27 cellular contexts compared by ENCODE assay signal in genomic region chr2:100043891-100044255, GRCh38.
"Had no signal": no experiment of that assay in that cellular context is flagged by ENCODE, and none has a peak within 500 bp of the region (broad histone marks: within the 10 kb centered on the region; RNA-seq: fewer than 3 reads in every experiment).

No MANE protein-coding gene starts in this region.

- H3K4me1 ChIP-seq: gastrocnemius medialis, pancreas, psoas muscle, tibial nerve had no signal

- H3K27me3 Mint-ChIP-seq: activated naive CD8-positive, alpha-beta T cell; effector memory CD8-positive, alpha-beta T cell; natural killer cell treated with Interleukin-12 subunit alpha and Interleukin-12 subunit beta and Interleukin-15 and Interleukin-18, amount 100 ng/mL, for 72 hours; stimulated activated memory B cell treated with anti-CD40 and anti-IgM and Interleukin-4, amounts not matched to agents 10 μg/mL and 1 μg/mL and 100 μg/mL, for 72 hours had no signal

- H3K4me3 ChIP-seq: gastrocnemius medialis, hepatocyte, mucosa of descending colon, pancreas, psoas muscle, smooth muscle cell, stomach, tibial nerve had no signal

- H3K36me3 Mint-ChIP-seq: activated naive CD8-positive, alpha-beta T cell; natural killer cell treated with Interleukin-12 subunit alpha and Interleukin-12 subunit beta and Interleukin-15 and Interleukin-18, amount 100 ng/mL, for 72 hours had no signal

- H3K9me3 Mint-ChIP-seq: activated T-cell treated with anti-CD3 and anti-CD28 coated beads, Interleukin-2, amount 50 U/mL, for 72 hours; effector memory CD8-positive, alpha-beta T cell; natural killer cell treated with Interleukin-12 subunit alpha and Interleukin-12 subunit beta and Interleukin-15 and Interleukin-18, amount 100 ng/mL, for 72 hours; stimulated activated memory B cell treated with anti-CD40 and anti-IgM and Interleukin-4, amounts not matched to agents 10 μg/mL and 1 μg/mL and 100 μg/mL, for 72 hours had no signal

- H3K27ac Mint-ChIP-seq: activated naive CD8-positive, alpha-beta T cell; activated T-cell treated with anti-CD3 and anti-CD28 coated beads, Interleukin-2, amount 50 U/mL, for 72 hours; effector memory CD8-positive, alpha-beta T cell; natural killer cell treated with Interleukin-12 subunit alpha and Interleukin-12 subunit beta and Interleukin-15 and Interleukin-18, amount 100 ng/mL, for 72 hours; stimulated activated memory B cell treated with anti-CD40 and anti-IgM and Interleukin-4, amounts not matched to agents 10 μg/mL and 1 μg/mL and 100 μg/mL, for 72 hours had no signal

- H3K27ac ChIP-seq: gastrocnemius medialis, hepatocyte, pancreas, psoas muscle, stomach, tibial nerve had no signal

- H3K4me3 Mint-ChIP-seq: activated naive CD8-positive, alpha-beta T cell; activated T-cell treated with anti-CD3 and anti-CD28 coated beads, Interleukin-2, amount 50 U/mL, for 72 hours; effector memory CD8-positive, alpha-beta T cell; natural killer cell treated with Interleukin-12 subunit alpha and Interleukin-12 subunit beta and Interleukin-15 and Interleukin-18, amount 100 ng/mL, for 72 hours; stimulated activated memory B cell treated with anti-CD40 and anti-IgM and Interleukin-4, amounts not matched to agents 10 μg/mL and 1 μg/mL and 100 μg/mL, for 72 hours had no signal

- H3K27me3 ChIP-seq: hepatocyte, stomach, tibial nerve had no signal

- DNase-seq: activated CD4-positive, alpha-beta T cell treated with anti-CD3 and anti-CD28 coated beads for 4 hours; activated CD4-positive, alpha-beta T cell treated with anti-CD3 and anti-CD28 coated beads, Interleukin-2, amount 50 U/mL, for 4 hours; activated CD4-positive, CD25-positive, alpha-beta regulatory T cell; activated naive CD4-positive, alpha-beta T cell treated with Interleukin-2 at 50 U/mL for 16 hours; activated T-cell treated with anti-CD3 and anti-CD28 coated beads for 4 hours; activated T-cell treated with anti-CD3 and anti-CD28 coated beads, Interleukin-2, amount 50 U/mL, for 72 hours; anterior cingulate cortex; cortex of kidney; effector memory CD8-positive, alpha-beta T cell; erythroblast; gastrocnemius medialis; islet precursor cell; left ventricle myocardium superior; mucosa of descending colon; pancreas; psoas muscle; stimulated activated CD4-positive, alpha-beta T cell treated with anti-CD3 and anti-CD28 coated beads, Interleukin-1b, Interleukin-23, amount 100 ng/mL, for 48 hours; stimulated activated CD4-positive, alpha-beta T cell treated with anti-CD3 and anti-CD28 coated beads, Interleukin-4, amount 100 ng/mL, for 4 hours; stimulated activated CD8-positive, alpha-beta memory T cell treated with anti-CD3 and anti-CD28 coated beads, Interleukin-4, amount 100 ng/mL, for 48 hours; stomach; T-helper 2 cell had no signal

- H3K9me3 ChIP-seq: gastrocnemius medialis, mucosa of descending colon, pancreas, psoas muscle, stomach, tibial nerve had no signal

- H3K36me3 ChIP-seq: gastrocnemius medialis, pancreas, stomach, tibial nerve had no signal
